Comparison of ENCODE assay signal across 9 cellular contexts in genomic region chr17:57295526-57296023, GRCh38. TPM values are rescaled to one million over a fixed set of nuclear protein-coding genes. Genes with fewer than 3 reads are reported as not detected.
A peak's percentile ranks its signal among the peaks of the same experiment; 100 is the strongest.
DNase-seq lines count a peak whose midpoint lies in the region; TF ChIP-seq lines count a peak whose summit lies in the region.
"Had no signal": no experiment of that assay in that cellular context is flagged by ENCODE, and none has a peak within 500 bp of the region (broad histone marks: within the 10 kb centered on the region; RNA-seq: fewer than 3 reads in every experiment).

No MANE protein-coding gene starts in this region.

- H2AFZ ChIP-seq in trophoblast cell (ENCODE audit: insufficient read depth, low read length, poor library complexity), result no peak overlapping the region

- H4K8ac ChIP-seq in trophoblast cell (ENCODE audit: low read depth, low read length), result no peak overlapping the region

- no peak overlapping the region for H3K4me3 ChIP-seq in astrocyte of the spinal cord (ENCODE audit: low read depth, low read length)
- H3K4me3 ChIP-seq in trophoblast cell (ENCODE audit: low read depth, low read length), result no peak overlapping the region
- H3K4me3 ChIP-seq: lower lobe of right lung had no signal

- peaks cover 11 to 14% of the 10 kb centered on the region in 2 experiments for H3K36me3 ChIP-seq in trophoblast cell (ENCODE audit: control insufficient read depth in 1 of 2, insufficient read depth in 2 of 2, low read length in 2 of 2)
- H3K36me3 ChIP-seq: lower lobe of right lung had no signal

- no peak overlapping the region for H2AK5ac ChIP-seq in trophoblast cell (ENCODE audit: low read length)

- H2BK12ac ChIP-seq in trophoblast cell (ENCODE audit: low read length), result no peak overlapping the region

- no peak overlapping the region for H3K23ac ChIP-seq in trophoblast cell (ENCODE audit: low read length)

- H3K14ac ChIP-seq in trophoblast cell (ENCODE audit: low read length), result no peak overlapping the region

- H3K18ac ChIP-seq in trophoblast cell (ENCODE audit: low read length), result no peak overlapping the region

- no CpG with 5 or more reads among the region's 5 CpGs for WGBS in trophoblast cell (ENCODE audit: extremely low coverage, insufficient coverage, insufficient read length)

- H2BK120ac ChIP-seq in trophoblast cell (ENCODE audit: insufficient read depth, low read length, poor library complexity), result no peak overlapping the region

- peaks cover 7% of the 10 kb centered on the region for H3K79me2 ChIP-seq in trophoblast cell (ENCODE audit: control insufficient read depth, insufficient read depth, low read length, poor library complexity)

- peak overlapping the region; percentile 77 for H3K27ac ChIP-seq in trophoblast cell (ENCODE audit: low read depth, low read length)
- H3K27ac ChIP-seq: lower lobe of right lung had no signal

- no peak for TF ChIP-seq CTCF in astrocyte of the spinal cord (IDR thresholded peaks at IDR 0.05; ENCODE audit: low read depth, low read length)

- H3K27me3 ChIP-seq in trophoblast cell (ENCODE audit: insufficient read depth, low read length), result no peaks in the 10 kb centered on the region

- H3K9me3 ChIP-seq in trophoblast cell (ENCODE audit: insufficient read depth, low read depth, low read length), result peaks cover 5% of the 10 kb centered on the region
- H3K9me3 ChIP-seq: lower lobe of right lung had no signal

- no peak overlapping the region for H4K12ac ChIP-seq in trophoblast cell (ENCODE audit: low read depth, low read length)

- H3K4me2 ChIP-seq in trophoblast cell (ENCODE audit: low read length), result no peak overlapping the region

- peaks cover 28 to 31% of the 10 kb centered on the region in 2 experiments for H3K4me1 ChIP-seq in trophoblast cell (ENCODE audit: control insufficient read depth in 1 of 2, insufficient read depth in 2 of 2, low read length in 2 of 2)
- H3K4me1 ChIP-seq: lower lobe of right lung had no signal

- no peak overlapping the region for H2BK5ac ChIP-seq in trophoblast cell (ENCODE audit: low read depth, low read length, poor library complexity)

- in situ Hi-C loops in astrocyte of the spinal cord (cut with HindIII; ENCODE audit: low sequenced_read_pairs), result no loop called here

- H4K91ac ChIP-seq in trophoblast cell (ENCODE audit: low read depth, low read length), result no peak overlapping the region

- peaks cover 20% of the 10 kb centered on the region for H3K79me1 ChIP-seq in trophoblast cell (ENCODE audit: low read length)

- peak; percentile 57 for DNase-seq in NCI-H1105 treated with DMSO at 0.1 percent for 48 hours (lab: John Stamatoyannopoulos, UW)
- no peak for DNase-seq in NCI-H1105 (lab: John Stamatoyannopoulos, UW)
- peak; percentile 25 for DNase-seq in NCI-H2029 (lab: John Stamatoyannopoulos, UW)
- peak; percentile 83 for DNase-seq in astrocyte of the spinal cord (ENCODE audit: low read depth, low spot score)
- peak; percentile 11 to 70 for DNase-seq in trophoblast cell
- no peak for DNase-seq in amygdala (lab: John Stamatoyannopoulos, UW)
- DNase-seq in NCI-H1694 (lab: John Stamatoyannopoulos, UW), result no peak
- no peak for DNase-seq in putamen (ENCODE audit: low spot score)
- DNase-seq: lower lobe of right lung had no signal

- no peak overlapping the region for H3K9ac ChIP-seq in trophoblast cell (ENCODE audit: low read length)

- no peak overlapping the region for H3K4ac ChIP-seq in trophoblast cell (ENCODE audit: low read depth, low read length)

RNA-seq across cellular contexts. Expression of gene MSI2, which starts 39.3 kb away (rescaled TPM):
- 41.6 and 44.9 TPM in 2 replicates for polyA plus RNA-seq in trophoblast cell (2013)

Comparison
In these comparisons a context has a peak if more than half of its experiments do, and no peak if none do; other contexts are left out.
1. DNase-seq: peak in NCI-H1105 treated with DMSO at 0.1 percent for 48 hours (single experiment), NCI-H2029 (single experiment), astrocyte of the spinal cord (single experiment) and trophoblast cell (2 of 2); none in NCI-H1105 (single experiment), amygdala (0 of 56), NCI-H1694 (single experiment) and putamen (single experiment).